27 cellular contexts compared by ENCODE assay signal in genomic region chr20:23003916-23004315, GRCh38. TPM values are rescaled to one million over a fixed set of nuclear protein-coding genes. Genes with fewer than 3 reads are reported as not detected.
"Had no signal": no experiment of that assay in that cellular context is flagged by ENCODE, and none has a peak within 500 bp of the region (broad histone marks: within the 10 kb centered on the region; RNA-seq: fewer than 3 reads in every experiment).

No MANE protein-coding gene starts in this region.

- H3K36me3 Mint-ChIP-seq: mesothelial cell of epicardium, naive B cell had no signal

- H3K27ac Mint-ChIP-seq: mesothelial cell of epicardium, naive B cell had no signal

- H3K9me3 ChIP-seq: esophagus squamous epithelium, gastroesophageal sphincter, heart right ventricle, left lung, lower lobe of right lung, mucosa of descending colon had no signal

- H3K4me1 Mint-ChIP-seq: naive B cell had no signal

- H3K27ac ChIP-seq: coronary artery, dorsolateral prefrontal cortex, epithelial cell of prostate, esophagus squamous epithelium, gastroesophageal sphincter, heart right ventricle, left lung, lower lobe of right lung had no signal

- H3K4me3 ChIP-seq: coronary artery, dorsolateral prefrontal cortex, esophagus squamous epithelium, gastroesophageal sphincter, heart right ventricle, left lung, lower lobe of right lung, mucosa of descending colon had no signal

- H3K9me3 Mint-ChIP-seq: mesothelial cell of epicardium, naive B cell had no signal

- H3K27me3 ChIP-seq: dorsolateral prefrontal cortex, esophagus squamous epithelium, gastroesophageal sphincter, heart right ventricle, left lung had no signal

- H3K36me3 ChIP-seq: esophagus squamous epithelium, gastroesophageal sphincter, heart right ventricle, left lung, lower lobe of right lung had no signal

- H3K4me3 Mint-ChIP-seq: mesothelial cell of epicardium, naive B cell had no signal

- ATAC-seq: esophagus mucosa, gastroesophageal sphincter, heart right ventricle, left cardiac atrium, left lung, left ventricle myocardium superior, lower lobe of right lung, mucosa of descending colon had no signal

- H3K4me1 ChIP-seq: esophagus squamous epithelium, gastroesophageal sphincter, lower lobe of right lung had no signal

- DNase-seq: dermis blood vessel endothelial cell; dorsolateral prefrontal cortex; effector CD4-positive, alpha-beta T cell; effector memory CD4-positive, alpha-beta T cell; erythroblast; esophagus squamous epithelium; foreskin fibroblast; heart right ventricle; left cardiac atrium; left lung; left ventricle myocardium superior; lower lobe of right lung; mesenchymal stem cell; mucosa of descending colon; naive B cell had no signal

RNA-seq across cellular contexts. Expression of gene SSTR4, which starts 31.2 kb away (rescaled TPM):
- total RNA-seq: dermis blood vessel endothelial cell, endothelial cell of umbilical vein, esophagus mucosa, esophagus squamous epithelium, heart right ventricle, kidney epithelial cell, left cardiac atrium, left lung, left ventricle myocardium superior, lower leg skin, lung microvascular endothelial cell, mesenteric fat pad, mesothelial cell of epicardium, myocyte had no signal
- polyA plus RNA-seq: endothelial cell of umbilical vein, heart right ventricle, keratinocyte had no signal
